8 cellular contexts compared by ENCODE assay signal in genomic region chr17:74987909-74988711, GRCh38. TPM values are rescaled to one million over a fixed set of nuclear protein-coding genes. Genes with fewer than 3 reads are reported as not detected.
DNase-seq lines count a peak whose midpoint lies in the region; ATAC-seq and TF ChIP-seq lines count a peak whose summit lies in the region.

No MANE protein-coding gene starts in this region.

- peaks cover 7 to 8% of the 10 kb centered on the region in 2 donors for H3K4me1 ChIP-seq in neuronal stem cell (ENCODE audit: control insufficient read depth in 2 of 2, insufficient read depth in 1 of 2, low read depth in 1 of 2, low read length in 2 of 2)

- H3K18ac ChIP-seq in neuronal stem cell (ENCODE audit: low read length), result peak overlapping the region; percentile 95

- no peaks in the 10 kb centered on the region for H3K9me3 Mint-ChIP-seq in activated naive CD8-positive, alpha-beta T cell treated with anti-CD3 and anti-CD28 coated beads, Interleukin-2, amount 50 U/mL, for 24 hours

- H3K23ac ChIP-seq in neuronal stem cell (ENCODE audit: low read depth, low read length, poor library complexity), result peak overlapping the region; percentile 18

- intact Hi-C loops in Right ventricle myocardium inferior (cut with DNase I), result loop anchor here (5.0 kb wide), 1 partner anchor 59 kb away; the partner anchor contains the start of genes ATP5PD and KCTD2

- H3K4me3 ChIP-seq in neuronal stem cell (ENCODE audit: low read length in 2 of 2), result peak overlapping the region; percentile 81 to 99

- peak overlapping the region; percentile 88 for H2BK5ac ChIP-seq in neuronal stem cell (ENCODE audit: low read length)

- H2AK5ac ChIP-seq in neuronal stem cell (ENCODE audit: low read depth, low read length), result peak overlapping the region; percentile 40

- no peaks in the 10 kb centered on the region for H3K36me3 Mint-ChIP-seq in activated naive CD8-positive, alpha-beta T cell treated with anti-CD3 and anti-CD28 coated beads, Interleukin-2, amount 50 U/mL, for 24 hours (ENCODE audit: low read depth)

- H2BK12ac ChIP-seq in neuronal stem cell (ENCODE audit: low read length), result no peak overlapping the region

- no peaks in the 10 kb centered on the region for H3K27me3 ChIP-seq in neuronal stem cell (ENCODE audit: control insufficient read depth in 3 of 3, insufficient read depth in 3 of 3, low read depth in 1 of 3, low read length in 3 of 3)

- peaks cover 11% of the 10 kb centered on the region for H3K4me1 Mint-ChIP-seq in activated naive CD8-positive, alpha-beta T cell treated with anti-CD3 and anti-CD28 coated beads, Interleukin-2, amount 50 U/mL, for 24 hours

- H3K4ac ChIP-seq in neuronal stem cell (ENCODE audit: low read length), result no peak overlapping the region

- H4K8ac ChIP-seq in neuronal stem cell (ENCODE audit: low read depth, low read length), result no peak overlapping the region

- no peak overlapping the region for H3K27ac Mint-ChIP-seq in activated naive CD8-positive, alpha-beta T cell treated with anti-CD3 and anti-CD28 coated beads, Interleukin-2, amount 50 U/mL, for 24 hours

- DNase-seq in NCI-H82 (lab: John Stamatoyannopoulos, UW) (peak; percentile 63), NCI-H82 treated with DMSO at 0.1 percent for 48 hours (lab: John Stamatoyannopoulos, UW; ENCODE audit: unreplicated experiment) (no peak), NCI-H226 (peak; percentile 15), Right ventricle myocardium inferior (ENCODE audit: missing footprints) (peak; percentile 92), neuronal stem cell (ENCODE audit: low spot score) (peak; percentile 73), GM20000 (ENCODE audit: low spot score) (no peak)
- peak; percentile 29 for DNase-seq in activated naive CD8-positive, alpha-beta T cell treated with anti-CD3 and anti-CD28 coated beads, Interleukin-2, amount 50 U/mL, for 24 hours

- H3K4me2 ChIP-seq in neuronal stem cell (ENCODE audit: insufficient read depth, low read length, poor library complexity, severe bottlenecking), result peak overlapping the region; percentile 87

- no peak overlapping the region for H2BK15ac ChIP-seq in neuronal stem cell (ENCODE audit: low read length)

- peak overlapping the region; percentile 63 for H3K4me3 Mint-ChIP-seq in activated naive CD8-positive, alpha-beta T cell treated with anti-CD3 and anti-CD28 coated beads, Interleukin-2, amount 50 U/mL, for 24 hours

- ATAC-seq in HG02610 (IDR thresholded peaks at IDR 0.05; ENCODE audit: unreplicated experiment) (peak; percentile 27), Right ventricle myocardium inferior (peak; percentile 83)
- peak; percentile 61 for ATAC-seq in activated naive CD8-positive, alpha-beta T cell treated with anti-CD3 and anti-CD28 coated beads, Interleukin-2, amount 50 U/mL, for 24 hours

- no peak overlapping the region for H3K14ac ChIP-seq in neuronal stem cell (ENCODE audit: low read length)

- H3K27ac ChIP-seq in neuronal stem cell (replicated peaks; ENCODE audit: low read length), result peak overlapping the region; percentile 84

- peak overlapping the region; percentile 98 for H2AFZ ChIP-seq in neuronal stem cell (ENCODE audit: low read length)

- no CpG with 5 or more reads among the region's 76 CpGs for WGBS in neuronal stem cell (ENCODE audit: extremely low coverage in 2 of 2, insufficient read length in 2 of 2, insufficient replicate concordance in 1 of 2), 2 donors

- H4K91ac ChIP-seq in neuronal stem cell (ENCODE audit: low read depth, low read length, poor library complexity), result no peak overlapping the region

- peaks cover 14% of the 10 kb centered on the region for H3K79me1 ChIP-seq in neuronal stem cell (ENCODE audit: low read depth, low read length)

- TF ChIP-seq CTCF in GM20000 (IDR thresholded peaks at IDR 0.05; ENCODE audit: extremely low read depth, missing control alignments), result no peak

- H3K36me3 ChIP-seq in neuronal stem cell (replicated peaks in 1 of 2; ENCODE audit: control insufficient read depth in 2 of 2, insufficient read depth in 2 of 2, low read length in 2 of 2), result peaks cover 2 to 26% of the 10 kb centered on the region in 2 donors

- H3K27me3 Mint-ChIP-seq in activated naive CD8-positive, alpha-beta T cell treated with anti-CD3 and anti-CD28 coated beads, Interleukin-2, amount 50 U/mL, for 24 hours, result peaks cover 22% of the 10 kb centered on the region

- peak overlapping the region; percentile 88 for H3K9ac ChIP-seq in neuronal stem cell (ENCODE audit: low read depth, low read length, poor library complexity)

- no peaks in the 10 kb centered on the region for H3K9me3 ChIP-seq in neuronal stem cell (replicated peaks in 1 of 2; ENCODE audit: control insufficient read depth in 2 of 2, insufficient read depth in 1 of 2, low read depth in 1 of 2, low read length in 2 of 2)

- no peak overlapping the region for H2BK120ac ChIP-seq in neuronal stem cell (ENCODE audit: low read depth, low read length)

RNA-seq across cellular contexts. Expression of gene CDR2L, which starts 0.7 kb away (rescaled TPM):
- 22.1 TPM for total RNA-seq in Right ventricle myocardium inferior
- 12.6 TPM for polyA plus RNA-seq in neuronal stem cell (2013, experiment 1 of 2)
- polyA plus RNA-seq in neuronal stem cell (2013, experiment 2 of 2), result 12.5 TPM

RNA-seq across cellular contexts. Expression of gene HID1, which starts 15.6 kb away (rescaled TPM):
- 8.5 TPM for total RNA-seq in Right ventricle myocardium inferior
- polyA plus RNA-seq in neuronal stem cell (2013, experiment 1 of 2), result 8.1 TPM
- polyA plus RNA-seq in neuronal stem cell (2013, experiment 2 of 2), result 7.5 TPM

RNA-seq across cellular contexts. Expression of gene MRPL58, which starts 24.4 kb away (rescaled TPM):
- 51.4 TPM for total RNA-seq in Right ventricle myocardium inferior
- 34.0 TPM for polyA plus RNA-seq in neuronal stem cell (2013, experiment 1 of 2)
- polyA plus RNA-seq in neuronal stem cell (2013, experiment 2 of 2), result 32.1 TPM

RNA-seq across cellular contexts. Expression of gene OTOP3, which starts 52.4 kb away (rescaled TPM):
- not detected for total RNA-seq in Right ventricle myocardium inferior
- not detected for polyA plus RNA-seq in neuronal stem cell (2013, experiment 1 of 2)
- not detected for polyA plus RNA-seq in neuronal stem cell (2013, experiment 2 of 2)

RNA-seq across cellular contexts. Expression of gene ATP5PD, which starts 58.7 kb away (rescaled TPM):
- total RNA-seq in Right ventricle myocardium inferior, result 863 TPM
- 310 TPM for polyA plus RNA-seq in neuronal stem cell (2013, experiment 1 of 2)
- 301 TPM for polyA plus RNA-seq in neuronal stem cell (2013, experiment 2 of 2)

Comparison
In these comparisons a context has a peak if more than half of its experiments do, and no peak if none do; other contexts are left out.
1. DNase-seq: peak in NCI-H82 (single experiment), NCI-H226 (single experiment), activated naive CD8-positive, alpha-beta T cell treated with anti-CD3 and anti-CD28 coated beads, Interleukin-2, amount 50 U/mL, for 24 hours (single experiment), Right ventricle myocardium inferior (single experiment) and neuronal stem cell (single experiment); none in NCI-H82 treated with DMSO at 0.1 percent for 48 hours (single experiment) and GM20000 (single experiment).
2. ATAC-seq: peak in every context shown above with its lines; median percentile 83 in Right ventricle myocardium inferior; 61 in activated naive CD8-positive, alpha-beta T cell treated with anti-CD3 and anti-CD28 coated beads, Interleukin-2, amount 50 U/mL, for 24 hours; 27 in HG02610.